ENCODE assay signal across 33 cellular contexts in the genomic region with DNA sequence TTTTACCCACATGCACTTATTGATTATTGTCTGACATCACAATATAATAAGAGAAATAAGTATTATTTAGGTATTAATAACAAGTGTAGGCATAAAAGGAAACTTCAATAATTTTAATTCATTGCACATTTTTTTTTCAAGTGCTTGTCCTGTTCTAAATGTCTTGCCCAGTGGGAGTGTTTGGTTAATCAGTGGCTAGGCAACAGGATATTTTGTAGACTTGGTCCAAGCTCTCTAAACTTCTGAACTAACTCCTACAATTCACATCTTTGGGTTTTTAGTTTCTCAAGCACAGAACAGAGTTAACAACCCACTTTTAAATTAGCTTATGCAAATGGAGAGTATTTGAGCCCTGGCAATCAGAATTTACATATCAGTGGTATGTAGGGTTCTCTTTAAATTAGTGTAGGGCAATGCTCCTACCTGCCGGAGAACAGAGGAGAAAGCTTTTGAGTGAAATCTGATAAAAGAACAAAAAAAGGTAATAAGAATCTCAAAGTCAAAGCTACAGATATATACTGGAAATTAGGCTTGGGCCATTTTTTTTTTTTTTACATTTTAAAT.
"Had no signal": no experiment of that assay in that cellular context is flagged by ENCODE, and none has a peak within 500 bp of the region (broad histone marks: within the 10 kb centered on the region; RNA-seq: fewer than 3 reads in every experiment).

No MANE protein-coding gene starts in this region.

- H3K27me3 ChIP-seq: brain microvascular endothelial cell had no signal

- H3K27ac ChIP-seq: brain microvascular endothelial cell, VCaP had no signal

- H3K36me3 ChIP-seq: brain microvascular endothelial cell had no signal

- ATAC-seq: activated CD8-positive, alpha-beta T cell treated with anti-CD3 and anti-CD28 coated beads for 36 hours; activated T-cell treated with anti-CD3 and anti-CD28 coated beads, Interleukin-2, amount 50 U/mL, for 72 hours; activated T-helper 17 cell treated with anti-CD3 and anti-CD28 coated beads, Interleukin-2, amount 50 U/mL, for 72 hours had no signal

- DNase-seq: activated CD4-positive, alpha-beta T cell treated with anti-CD3 and anti-CD28 coated beads for 1 hour; activated CD4-positive, alpha-beta T cell treated with anti-CD3 and anti-CD28 coated beads for 48 hours; activated CD4-positive, CD25-positive, alpha-beta regulatory T cell; activated CD8-positive, alpha-beta T cell treated with anti-CD3 and anti-CD28 coated beads for 36 hours; activated effector memory CD4-positive, alpha-beta T cell treated with anti-CD3 and anti-CD28 coated beads, Interleukin-2, amount 50 U/mL, for 16 hours; activated naive CD4-positive, alpha-beta T cell; activated naive CD4-positive, alpha-beta T cell treated with anti-CD3 and anti-CD28 coated beads, Interleukin-2, amount 50 U/mL, for 16 hours; activated naive CD8-positive, alpha-beta T cell treated with anti-CD3 and anti-CD28 coated beads for 36 hours; activated T-cell treated with anti-CD3 and anti-CD28 coated beads, Interleukin-2, amount 50 U/mL, for 1 hour; activated T-cell treated with anti-CD3 and anti-CD28 coated beads, Interleukin-2, amount 50 U/mL, for 72 hours; amniotic stem cell; aorta; brain microvascular endothelial cell; central memory CD4-positive, alpha-beta T cell; Kasumi-1; KG1; MM.1S; MV-4-11; NCI-H1092; NCI-H1436 treated with DMSO at 0.1 percent for 48 hours; NCI-H1694 treated with DMSO at 0.1 percent for 48 hours; NCI-H2029; NCI-H345; NCI-H524 treated with DMSO at 0.1 percent for 48 hours; NCI-H748 treated with DMSO at 0.1 percent for 48 hours; NK-92 treated with Interleukin-12 subunit alpha and Interleukin-12 subunit beta, amount 100 ng/mL, for 24 hours; Right ventricle myocardium superior; SW 1271; T-helper 1 cell; T-helper 2 cell; T-helper 9 cell had no signal
